In genomic region chr16:89241187-89242003, GRCh38 we compare ENCODE assay signal across 8 cellular contexts. TPM values are rescaled to one million over a fixed set of nuclear protein-coding genes. Genes with fewer than 3 reads are reported as not detected.
A peak's percentile ranks its signal among the peaks of the same experiment; 100 is the strongest.
DNase-seq lines count a peak whose midpoint lies in the region; ATAC-seq and TF ChIP-seq lines count a peak whose summit lies in the region.

No MANE protein-coding gene starts in this region.

- TF ChIP-seq CTCF in lower lobe of right lung (IDR thresholded peaks at IDR 0.05), result no peak

- CTCF ChIA-PET in activated CD4-positive, alpha-beta memory T cell treated with anti-CD3 and anti-CD28 coated beads for 36 hours (lab: Charles Lee), result interaction anchor here (1.1 to 2.5 kb wide), 9 partner anchors 24 to 650 kb away, joined by 3 to 18 read pairs (median 5); partner anchors contain the start of genes APRT, SPG7 and ZNF778

- H3K9me3 Mint-ChIP-seq in activated CD4-positive, alpha-beta memory T cell treated with anti-CD3 and anti-CD28 coated beads for 36 hours, result no peaks in the 10 kb centered on the region

- peaks cover 3% of the 10 kb centered on the region for H3K36me3 Mint-ChIP-seq in activated CD4-positive, alpha-beta memory T cell treated with anti-CD3 and anti-CD28 coated beads for 36 hours

- no peaks in the 10 kb centered on the region for H3K36me3 ChIP-seq in duodenal mucosa (ENCODE audit: control insufficient read depth in 1 of 2, insufficient read depth in 2 of 2, low read length in 2 of 2)
- H3K36me3 ChIP-seq in lower lobe of right lung, result no peaks in the 10 kb centered on the region

- H3K9ac ChIP-seq in duodenal mucosa (ENCODE audit: low read depth in 1 of 2, low read length in 2 of 2), result peak overlapping the region; percentile 93 to 98

- POLR2A ChIA-PET in activated CD4-positive, alpha-beta memory T cell treated with anti-CD3 and anti-CD28 coated beads for 36 hours (lab: Charles Lee), result interaction anchor here (0.7 to 1.4 kb wide), 4 partner anchors 24 to 266 kb away, joined by 3 to 5 read pairs (median 4); partner anchors contain the start of gene ZNF778

- peak overlapping the region; percentile 95 for H3K27ac ChIP-seq in duodenal mucosa (ENCODE audit: low read depth, low read length)
- H3K27ac ChIP-seq in lower lobe of right lung, result peak overlapping the region; percentile 98

- H3K9me3 ChIP-seq in duodenal mucosa (ENCODE audit: control insufficient read depth in 1 of 2, low read length in 2 of 2) (no peaks in the 10 kb centered on the region), lower lobe of right lung (no peaks in the 10 kb centered on the region)

- H3K4me3 Mint-ChIP-seq in activated CD4-positive, alpha-beta memory T cell treated with anti-CD3 and anti-CD28 coated beads for 36 hours, result peak overlapping the region; percentile 97

- H3K4me1 Mint-ChIP-seq in activated CD4-positive, alpha-beta memory T cell treated with anti-CD3 and anti-CD28 coated beads for 36 hours (ENCODE audit: low read depth), result peaks cover 4% of the 10 kb centered on the region

- H3K27me3 ChIP-seq in duodenal mucosa (ENCODE audit: control insufficient read depth in 1 of 2, insufficient read depth in 2 of 2, low read length in 2 of 2) (no peaks in the 10 kb centered on the region), lower lobe of right lung (ENCODE audit: low read depth) (no peaks in the 10 kb centered on the region)

- ATAC-seq in HG03045 (IDR thresholded peaks at IDR 0.05; ENCODE audit: unreplicated experiment) (peak; percentile 48), lower lobe of right lung (peak; percentile 76 to 78)

- H3K27me3 Mint-ChIP-seq in activated CD4-positive, alpha-beta memory T cell treated with anti-CD3 and anti-CD28 coated beads for 36 hours, result no peaks in the 10 kb centered on the region

- intact Hi-C loops in activated CD4-positive, alpha-beta memory T cell treated with anti-CD3 and anti-CD28 coated beads for 36 hours (cut with micrococcal nuclease), result loop anchor here (2.0 to 5.0 kb wide), 3 partner anchors 246 to 319 kb away; partner anchors contain the start of gene RPL13
- intact Hi-C loops in lower lobe of right lung (cut with DNase I), result no loop called here

- H3K4me1 ChIP-seq in duodenal mucosa (ENCODE audit: control insufficient read depth in 1 of 2, insufficient read depth in 2 of 2, low read length in 2 of 2) (peaks cover 0 to 6% of the 10 kb centered on the region in 2 donors), lower lobe of right lung (peaks cover 9% of the 10 kb centered on the region)

- H3K27ac Mint-ChIP-seq in activated CD4-positive, alpha-beta memory T cell treated with anti-CD3 and anti-CD28 coated beads for 36 hours, result peak overlapping the region; percentile 96

- H3K4me3 ChIP-seq in duodenal mucosa (ENCODE audit: low read depth in 1 of 2, low read length in 2 of 2) (peak overlapping the region; percentile 93 to 100), lower lobe of right lung (peak overlapping the region; percentile 75)

- DNase-seq in NCI-H2081 (lab: John Stamatoyannopoulos, UW) (peak; percentile 24 to 41), NCI-H2081 treated with DMSO at 0.1 percent for 48 hours (lab: John Stamatoyannopoulos, UW) (no peak), NCI-H69 (lab: John Stamatoyannopoulos, UW) (peak; percentile 67), lower lobe of right lung (peak; percentile 85)
- peak; percentile 86 for DNase-seq in activated CD4-positive, alpha-beta memory T cell treated with anti-CD3 and anti-CD28 coated beads for 36 hours
- DNase-seq in stimulated activated CD4-positive, alpha-beta T cell treated with anti-CD3 and anti-CD28 coated beads, TNF-alpha, amount 100 ng/mL, for 1 hour (ENCODE audit: low read depth in 3 of 3, low spot score in 1 of 3), result peak; percentile 45 to 62 (median 60)

RNA-seq across cellular contexts. Expression of gene ZNF778, which starts 23.9 kb away (rescaled TPM):
- 1 to 10 TPM; 7.4 to 7.9 TPM for total RNA-seq in activated CD4-positive, alpha-beta memory T cell treated with anti-CD3 and anti-CD28 coated beads for 36 hours
- 9.7 TPM for total RNA-seq in lower lobe of right lung

RNA-seq across cellular contexts. Expression of gene SLC22A31, which starts 41.1 kb away (rescaled TPM):
- total RNA-seq in activated CD4-positive, alpha-beta memory T cell treated with anti-CD3 and anti-CD28 coated beads for 36 hours, result under 1 TPM; 0.39 to 0.45 TPM
- 132 TPM for total RNA-seq in lower lobe of right lung

Comparison
In these comparisons a context has a peak if more than half of its experiments do, and no peak if none do; other contexts are left out.
1. RNA of gene SLC22A31, which starts 41.1 kb away (total RNA-seq): 132 TPM in lower lobe of right lung (single experiment); 0.39 to 0.45 TPM in activated CD4-positive, alpha-beta memory T cell treated with anti-CD3 and anti-CD28 coated beads for 36 hours; every median in the first group is over 10 times any median in the second.